In genomic region chr19:55075366-55075998, GRCh38 we compare ENCODE assay signal across 11 cellular contexts. TPM values are rescaled to one million over a fixed set of nuclear protein-coding genes. Genes with fewer than 3 reads are reported as not detected.
A peak's percentile ranks its signal among the peaks of the same experiment; 100 is the strongest.
DNase-seq lines count a peak whose midpoint lies in the region; ATAC-seq, FAIRE-seq and TF ChIP-seq lines count a peak whose summit lies in the region.
"Had no signal": no experiment of that assay in that cellular context is flagged by ENCODE, and none has a peak within 500 bp of the region (broad histone marks: within the 10 kb centered on the region; RNA-seq: fewer than 3 reads in every experiment).

TSS of gene EPS8L1 (plus strand) at chr19:55075869. CDS start at chr19:55076445, 576 bp downstream.

- H3K27ac ChIP-seq in breast epithelium, result peak within 1 kb of the TSS; percentile 78 to 84
- no peak within 1 kb of the TSS for H3K27ac ChIP-seq in HepG2 (ENCODE audit: extremely low read length, insufficient read depth, low read length)
- peak within 1 kb of the TSS; percentile 25 to 63 (median 47) for H3K27ac ChIP-seq in transverse colon

- H3K4me1 ChIP-seq in breast epithelium (no peaks in the 10 kb centered on the region), HepG2 (ENCODE audit: insufficient read depth, low read length) (peaks cover 22% of the 10 kb centered on the region), transverse colon (peaks cover 6 to 20% (median 16%) of the 10 kb centered on the region in 4 donors)

- TF ChIP-seq POLR2A in breast epithelium (IDR thresholded peaks at IDR 0.05) (no peak), HepG2 (IDR thresholded peaks at IDR 0.05; ENCODE audit: insufficient read depth in 1 of 2, low read depth in 2 of 2, low read length in 2 of 2) (no peak), transverse colon (IDR thresholded peaks at IDR 0.05) (peak; percentile 53)

- BruUV-seq in HepG2 (replicated peaks; lab: Mats Ljungman, UMichigan), result no TSS peak

- no peaks in the 10 kb centered on the region for H4K20me1 ChIP-seq in HepG2 (ENCODE audit: insufficient read depth, low read length)

- no peak within 1 kb of the TSS for H2AFZ ChIP-seq in HepG2 (ENCODE audit: low read length)

- POLR2A ChIA-PET in HepG2 (lab: Yijun Ruan, JAX), result interaction anchor here (0.9 kb wide), 1 partner anchor 13 kb away, joined by 3 read pairs; the partner anchor contains the start of gene RDH13
- POLR2A ChIA-PET in activated CD8-positive, alpha-beta T cell treated with anti-CD3 and anti-CD28 coated beads, Interleukin-2, amount 10 ng/mL, durations not matched to agents 7 days and 5 days (lab: Charles Lee), result no interaction called here

- no peak for TF ChIP-seq RAD21 in HepG2 (CRISPR knock-in tag; IDR thresholded peaks at IDR 0.05)

- H3K4me3 ChIP-seq in breast epithelium (peak within 1 kb of the TSS in 2 of 3 donors; percentile 44 to 65), HepG2 (replicated peaks in 1 of 3; ENCODE audit: insufficient read depth in 1 of 3, low read depth in 2 of 3, low read length in 3 of 3) (no peak within 1 kb of the TSS; a peak in 1 of 6 replicates), transverse colon (no peak within 1 kb of the TSS)

- FAIRE-seq in HepG2 (lab: Jason Lieb, UNC), result no peak
- FAIRE-seq: G401.6 had no signal

- in situ Hi-C loops in HepG2 (cut with HindIII; ENCODE audit: extremely low pct_ligation_motif_present, low pct_unique_long_range_greater_than_20kb), result no loop called here
- in situ Hi-C loops in transverse colon (cut with MboI; ENCODE audit: low pct_ligation_motif_present in 1 of 4, low pct_unique_long_range_greater_than_20kb in 1 of 4, low sequenced_read_pairs in 3 of 4), result no loop called here

- peaks cover 28% of the 10 kb centered on the region for H3K27me3 Mint-ChIP-seq in activated CD8-positive, alpha-beta T cell treated with anti-CD3 and anti-CD28 coated beads, Interleukin-2, amount 10 ng/mL, durations not matched to agents 7 days and 5 days (ENCODE audit: low read depth)
- peaks cover 19% of the 10 kb centered on the region for H3K27me3 Mint-ChIP-seq in activated T-helper 1 cell treated with anti-CD3 and anti-CD28 coated beads, Interleukin-12 subunit alpha, Interleukin-12 subunit beta, Interleukin-2, Interleukin-4 antibody, amounts not matched to agents 30 ng/mL and 10 ng/mL and 1 ng/mL, durations not matched to agents 14 hours and 24 hours and 36 hours (ENCODE audit: insufficient read depth)

- H3K4me2 ChIP-seq in HepG2 (ENCODE audit: low read depth, low read length), result peak within 1 kb of the TSS; percentile 9; the same call in 1 of the 2 replicates

- TF ChIP-seq EP300 in HepG2 (IDR thresholded peaks at IDR 0.05; ENCODE audit: low read depth in 2 of 2, low read length in 2 of 2), result no peak
- no peak for TF ChIP-seq EP300 in HepG2 (CRISPR knock-in tag; IDR thresholded peaks at IDR 0.05; ENCODE audit: borderline replicate concordance)
- no peak for TF ChIP-seq EP300 in transverse colon (IDR thresholded peaks at IDR 0.05; ENCODE audit: low read depth)

- CTCF ChIA-PET in HepG2 (lab: Yijun Ruan, JAX; ENCODE audit: low intra/inter-chr PET ratio, low total read pairs), result no interaction called here
- CTCF ChIA-PET in activated CD8-positive, alpha-beta T cell treated with anti-CD3 and anti-CD28 coated beads, Interleukin-2, amount 10 ng/mL, durations not matched to agents 7 days and 5 days (lab: Charles Lee), result no interaction called here

- H3K4me3 Mint-ChIP-seq in activated CD8-positive, alpha-beta T cell treated with anti-CD3 and anti-CD28 coated beads, Interleukin-2, amount 10 ng/mL, durations not matched to agents 7 days and 5 days, result no peak within 1 kb of the TSS
- no peak within 1 kb of the TSS for H3K4me3 Mint-ChIP-seq in activated T-helper 1 cell treated with anti-CD3 and anti-CD28 coated beads, Interleukin-12 subunit alpha, Interleukin-12 subunit beta, Interleukin-2, Interleukin-4 antibody, amounts not matched to agents 30 ng/mL and 10 ng/mL and 1 ng/mL, durations not matched to agents 14 hours and 24 hours and 36 hours

- H3K27ac Mint-ChIP-seq in activated CD8-positive, alpha-beta T cell treated with anti-CD3 and anti-CD28 coated beads, Interleukin-2, amount 10 ng/mL, durations not matched to agents 7 days and 5 days, result no peak within 1 kb of the TSS
- no peak within 1 kb of the TSS for H3K27ac Mint-ChIP-seq in activated T-helper 1 cell treated with anti-CD3 and anti-CD28 coated beads, Interleukin-12 subunit alpha, Interleukin-12 subunit beta, Interleukin-2, Interleukin-4 antibody, amounts not matched to agents 30 ng/mL and 10 ng/mL and 1 ng/mL, durations not matched to agents 14 hours and 24 hours and 36 hours

- peak; percentile 18; the same call in 2 of the 3 replicates for ATAC-seq in HepG2
- ATAC-seq in activated CD8-positive, alpha-beta T cell treated with anti-CD3 and anti-CD28 coated beads, Interleukin-2, amount 10 ng/mL, durations not matched to agents 7 days and 5 days, result no peak

- H3K9me3 Mint-ChIP-seq in activated CD8-positive, alpha-beta T cell treated with anti-CD3 and anti-CD28 coated beads, Interleukin-2, amount 10 ng/mL, durations not matched to agents 7 days and 5 days (ENCODE audit: insufficient read depth), result no peaks in the 10 kb centered on the region
- no peaks in the 10 kb centered on the region for H3K9me3 Mint-ChIP-seq in activated T-helper 1 cell treated with anti-CD3 and anti-CD28 coated beads, Interleukin-12 subunit alpha, Interleukin-12 subunit beta, Interleukin-2, Interleukin-4 antibody, amounts not matched to agents 30 ng/mL and 10 ng/mL and 1 ng/mL, durations not matched to agents 14 hours and 24 hours and 36 hours

- 5% methylated on average over 18 of the region's 18 CpGs for WGBS in HepG2 (ENCODE audit: low lambda C conversion rate)
- WGBS in transverse colon (ENCODE audit: low coverage in 1 of 2), 2 donors, result 24 to 27% methylated on average over 11 to 18 of the region's 18 CpGs

- no peak for TF ChIP-seq CTCF in breast epithelium (IDR thresholded peaks at IDR 0.05)
- no peak for TF ChIP-seq CTCF in HepG2 (CRISPR knock-in tag; IDR thresholded peaks at IDR 0.05)
- no peak for TF ChIP-seq CTCF in transverse colon (IDR thresholded peaks at IDR 0.05)

- H3K9me3 ChIP-seq in breast epithelium, result no peaks in the 10 kb centered on the region
- H3K9me3 ChIP-seq in HepG2 (ENCODE audit: low read length), result no peaks in the 10 kb centered on the region
- no peaks in the 10 kb centered on the region for H3K9me3 ChIP-seq in transverse colon

- no peaks in the 10 kb centered on the region for H3K79me2 ChIP-seq in HepG2 (ENCODE audit: insufficient read depth, low read length)

- H3K4me1 Mint-ChIP-seq in activated CD8-positive, alpha-beta T cell treated with anti-CD3 and anti-CD28 coated beads, Interleukin-2, amount 10 ng/mL, durations not matched to agents 7 days and 5 days (ENCODE audit: low read depth), result peaks cover 14% of the 10 kb centered on the region
- peaks cover 11% of the 10 kb centered on the region for H3K4me1 Mint-ChIP-seq in activated T-helper 1 cell treated with anti-CD3 and anti-CD28 coated beads, Interleukin-12 subunit alpha, Interleukin-12 subunit beta, Interleukin-2, Interleukin-4 antibody, amounts not matched to agents 30 ng/mL and 10 ng/mL and 1 ng/mL, durations not matched to agents 14 hours and 24 hours and 36 hours (ENCODE audit: low read depth)

- intact Hi-C loops in breast epithelium (cut with DNase I; ENCODE audit: low total_unique reads) (no loop called here), HepG2 (cut with micrococcal nuclease; ENCODE audit: unreplicated experiment) (no loop called here), transverse colon (cut with DNase I; ENCODE audit: low total_unique reads) (no loop called here)
- intact Hi-C loops in activated T-helper 1 cell treated with anti-CD3 and anti-CD28 coated beads, Interleukin-12 subunit alpha, Interleukin-12 subunit beta, Interleukin-2, Interleukin-4 antibody, amounts not matched to agents 30 ng/mL and 10 ng/mL and 1 ng/mL, durations not matched to agents 14 hours and 24 hours and 36 hours (cut with micrococcal nuclease), result no loop called here

- H3K36me3 ChIP-seq in breast epithelium (no peaks in the 10 kb centered on the region), HepG2 (replicated peaks in 1 of 2; ENCODE audit: control insufficient read depth in 1 of 2, insufficient read depth in 2 of 2, low read length in 2 of 2) (no peaks in the 10 kb centered on the region), transverse colon (no peaks in the 10 kb centered on the region)

- H3K27me3 ChIP-seq in breast epithelium (no peaks in the 10 kb centered on the region), HepG2 (ENCODE audit: control insufficient read depth in 1 of 2, insufficient read depth in 2 of 2, low read length in 2 of 2) (peaks cover 1 to 25% of the 10 kb centered on the region in 2 experiments; a peak in 3 of 5 replicates), transverse colon (peaks cover 29% of the 10 kb centered on the region)

- H3K9ac ChIP-seq in HepG2 (ENCODE audit: insufficient read depth, low read depth, low read length), result no peak within 1 kb of the TSS

- peaks cover 9% of the 10 kb centered on the region for H3K36me3 Mint-ChIP-seq in activated CD8-positive, alpha-beta T cell treated with anti-CD3 and anti-CD28 coated beads, Interleukin-2, amount 10 ng/mL, durations not matched to agents 7 days and 5 days (ENCODE audit: low read depth)
- peaks cover under 1% of the 10 kb centered on the region for H3K36me3 Mint-ChIP-seq in activated T-helper 1 cell treated with anti-CD3 and anti-CD28 coated beads, Interleukin-12 subunit alpha, Interleukin-12 subunit beta, Interleukin-2, Interleukin-4 antibody, amounts not matched to agents 30 ng/mL and 10 ng/mL and 1 ng/mL, durations not matched to agents 14 hours and 24 hours and 36 hours (ENCODE audit: low read depth)

- DNase-seq in MV-4-11 (lab: John Stamatoyannopoulos, UW) (peak; percentile 92), breast epithelium (ENCODE audit: low spot score in 2 of 2) (peak; percentile 76 to 79), HepG2 (ENCODE audit: low spot score) (no peak), transverse colon (peak; percentile 87), DMS79 (lab: John Stamatoyannopoulos, UW) (no peak)
- DNase-seq in activated CD8-positive, alpha-beta T cell treated with anti-CD3 and anti-CD28 coated beads, Interleukin-2, amount 10 ng/mL, durations not matched to agents 7 days and 5 days, result no peak
- DNase-seq in activated T-helper 1 cell treated with anti-CD3 and anti-CD28 coated beads, Interleukin-12 subunit alpha, Interleukin-12 subunit beta, Interleukin-2, Interleukin-4 antibody, amounts not matched to agents 30 ng/mL and 10 ng/mL and 1 ng/mL, durations not matched to agents 14 hours and 24 hours and 36 hours (ENCODE audit: low spot score), result no peak
- DNase-seq: activated naive CD4-positive, alpha-beta T cell treated with anti-CD3 and anti-CD28 coated beads, Interleukin-2, amount 50 U/mL, for 16 hours; KG1; NCI-H524 treated with DMSO at 0.1 percent for 48 hours had no signal

RNA-seq across cellular contexts. Expression of gene EPS8L1, which starts in this region (rescaled TPM):
- total RNA-seq in breast epithelium (10 to 100 TPM in 2 of 3 donors, 1 to 10 TPM in 1; 2.4 to 51.1 (median 50.1) TPM), HepG2 (2016; rRNA removed; fragmentation: Illumina TruSeq; extraction: Trizol) (2.3 and 3.0 TPM in 2 replicates), transverse colon (100 to 1,000 TPM in 1 of 4 donors, 10 to 100 TPM in 3; 28.7 to 115 (median 49.1) TPM)
- 0.79 and 0.91 TPM in 2 replicates for total RNA-seq in HepG2 (2016; cell fraction: cytosol; rRNA removed; fragmentation: Illumina TruSeq; extraction: Trizol; ENCODE audit: low read depth)
- total RNA-seq in HepG2 (2016; cell fraction: insoluble cytoplasmic fraction; rRNA removed; fragmentation: Illumina TruSeq; extraction: Trizol), result 1.4 and 2.2 TPM in 2 replicates
- total RNA-seq in HepG2 (2016; cell fraction: membrane; rRNA removed; fragmentation: Illumina TruSeq; extraction: Trizol), result 2.6 and 2.9 TPM in 2 replicates
- 0.84 and 1.3 TPM in 2 replicates for total RNA-seq in HepG2 (2016; cell fraction: nucleus; rRNA removed; fragmentation: Illumina TruSeq; extraction: Trizol)
- 6.3 and 6.6 TPM in 2 replicates for polyA plus RNA-seq in HepG2 (2011; rRNA removed)
- polyA plus RNA-seq in HepG2 (2011; cell fraction: cytosol; rRNA removed), result 3.0 and 4.2 TPM in 2 replicates
- polyA plus RNA-seq in HepG2 (2011; cell fraction: nucleus; rRNA removed), result 27.8 and 31.9 TPM in 2 replicates
- 5.0 and 6.5 TPM in 2 replicates for polyA plus RNA-seq in HepG2 (2012)
- 1.6 and 1.7 TPM in 2 replicates for polyA plus RNA-seq in HepG2 (2016; cell fraction: cytosol; fragmentation: Illumina TruSeq; extraction: Trizol; ENCODE audit: low read depth)
- polyA plus RNA-seq in HepG2 (2016; cell fraction: insoluble cytoplasmic fraction; fragmentation: Illumina TruSeq; extraction: Trizol; ENCODE audit: low read depth), result 1.4 and 2.0 TPM in 2 replicates
- 2.0 TPM in 2 replicates for polyA plus RNA-seq in HepG2 (2016; cell fraction: membrane; fragmentation: Illumina TruSeq; extraction: Trizol; ENCODE audit: low read depth)
- 6.3 and 7.4 TPM in 2 replicates for polyA plus RNA-seq in HepG2 (2016; cell fraction: nucleus; fragmentation: Illumina TruSeq; extraction: Trizol; ENCODE audit: insufficient read depth, low read depth)
- polyA minus RNA-seq in HepG2 (2011; rRNA and poly(A)+ RNA removed; ENCODE audit: low replicate concordance), result 4.0 and 6.3 TPM in 2 replicates
- polyA minus RNA-seq in HepG2 (2011; cell fraction: cytosol; rRNA and poly(A)+ RNA removed), result 0.88 and 1.4 TPM in 2 replicates
- polyA minus RNA-seq in HepG2 (2011; cell fraction: nucleus; rRNA and poly(A)+ RNA removed), result 3.4 and 3.7 TPM in 2 replicates
- 1 to 10 TPM; 4.9 to 8.6 TPM for total RNA-seq in activated CD8-positive, alpha-beta T cell treated with anti-CD3 and anti-CD28 coated beads, Interleukin-2, amount 10 ng/mL, durations not matched to agents 7 days and 5 days
- 3.3 and 6.0 TPM in 2 replicates for total RNA-seq in activated T-helper 1 cell treated with anti-CD3 and anti-CD28 coated beads, Interleukin-12 subunit alpha, Interleukin-12 subunit beta, Interleukin-2, Interleukin-4 antibody, amounts not matched to agents 30 ng/mL and 10 ng/mL and 1 ng/mL, durations not matched to agents 14 hours and 24 hours and 36 hours

Comparison
In these comparisons a context has a peak if more than half of its experiments do, and no peak if none do; other contexts are left out.
1. DNase-seq: peak in MV-4-11 (single experiment), breast epithelium (2 of 2) and transverse colon (single experiment); none in HepG2 (single experiment), activated CD8-positive, alpha-beta T cell treated with anti-CD3 and anti-CD28 coated beads, Interleukin-2, amount 10 ng/mL, durations not matched to agents 7 days and 5 days (single experiment), activated T-helper 1 cell treated with anti-CD3 and anti-CD28 coated beads, Interleukin-12 subunit alpha, Interleukin-12 subunit beta, Interleukin-2, Interleukin-4 antibody, amounts not matched to agents 30 ng/mL and 10 ng/mL and 1 ng/mL, durations not matched to agents 14 hours and 24 hours and 36 hours (single experiment) and DMS79 (single experiment).
2. H3K4me3 ChIP-seq: peak in breast epithelium (2 of 3); none in HepG2 (0 of 3) and transverse colon (0 of 4).